ENCODE assay signal across 1 cellular context in the genomic region with DNA sequence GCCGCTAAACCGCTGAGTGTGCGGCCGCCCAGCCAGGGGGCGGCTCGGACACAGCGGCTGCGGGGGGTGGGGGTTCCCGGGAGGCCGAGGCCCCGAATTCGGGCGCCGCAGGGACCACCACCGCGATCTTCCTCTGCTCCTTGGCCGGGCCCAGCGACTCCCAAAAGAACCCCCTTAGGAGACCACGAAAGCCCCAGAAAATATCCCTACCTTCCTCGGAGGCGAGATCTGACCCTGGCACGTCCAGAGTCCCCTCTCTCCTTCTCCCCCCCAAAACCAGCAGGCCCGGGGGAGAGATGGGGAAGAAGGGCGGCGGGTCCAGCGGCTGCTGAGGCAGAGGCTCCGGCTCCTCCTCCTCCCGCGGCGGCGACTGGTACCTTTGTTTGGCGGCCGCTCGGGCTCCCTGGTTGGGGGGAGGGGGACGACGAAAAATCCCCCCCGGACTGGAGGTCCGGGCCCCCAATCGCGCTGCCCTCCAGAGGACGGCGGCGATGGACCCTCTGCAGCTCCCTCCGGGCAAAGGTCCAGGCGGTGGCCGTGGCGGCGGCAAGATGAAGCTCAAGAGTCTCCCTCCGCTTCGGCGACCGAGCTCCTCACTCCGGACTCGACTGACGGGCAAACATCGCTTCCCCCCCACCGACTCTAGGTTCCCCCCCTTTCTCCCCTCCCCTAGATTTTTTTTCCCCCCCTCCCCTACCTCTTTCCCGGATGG.
A peak's percentile ranks its signal among the peaks of the same experiment; 100 is the strongest.
TF ChIP-seq lines count a peak whose summit lies in the region.

A gene with protein sequence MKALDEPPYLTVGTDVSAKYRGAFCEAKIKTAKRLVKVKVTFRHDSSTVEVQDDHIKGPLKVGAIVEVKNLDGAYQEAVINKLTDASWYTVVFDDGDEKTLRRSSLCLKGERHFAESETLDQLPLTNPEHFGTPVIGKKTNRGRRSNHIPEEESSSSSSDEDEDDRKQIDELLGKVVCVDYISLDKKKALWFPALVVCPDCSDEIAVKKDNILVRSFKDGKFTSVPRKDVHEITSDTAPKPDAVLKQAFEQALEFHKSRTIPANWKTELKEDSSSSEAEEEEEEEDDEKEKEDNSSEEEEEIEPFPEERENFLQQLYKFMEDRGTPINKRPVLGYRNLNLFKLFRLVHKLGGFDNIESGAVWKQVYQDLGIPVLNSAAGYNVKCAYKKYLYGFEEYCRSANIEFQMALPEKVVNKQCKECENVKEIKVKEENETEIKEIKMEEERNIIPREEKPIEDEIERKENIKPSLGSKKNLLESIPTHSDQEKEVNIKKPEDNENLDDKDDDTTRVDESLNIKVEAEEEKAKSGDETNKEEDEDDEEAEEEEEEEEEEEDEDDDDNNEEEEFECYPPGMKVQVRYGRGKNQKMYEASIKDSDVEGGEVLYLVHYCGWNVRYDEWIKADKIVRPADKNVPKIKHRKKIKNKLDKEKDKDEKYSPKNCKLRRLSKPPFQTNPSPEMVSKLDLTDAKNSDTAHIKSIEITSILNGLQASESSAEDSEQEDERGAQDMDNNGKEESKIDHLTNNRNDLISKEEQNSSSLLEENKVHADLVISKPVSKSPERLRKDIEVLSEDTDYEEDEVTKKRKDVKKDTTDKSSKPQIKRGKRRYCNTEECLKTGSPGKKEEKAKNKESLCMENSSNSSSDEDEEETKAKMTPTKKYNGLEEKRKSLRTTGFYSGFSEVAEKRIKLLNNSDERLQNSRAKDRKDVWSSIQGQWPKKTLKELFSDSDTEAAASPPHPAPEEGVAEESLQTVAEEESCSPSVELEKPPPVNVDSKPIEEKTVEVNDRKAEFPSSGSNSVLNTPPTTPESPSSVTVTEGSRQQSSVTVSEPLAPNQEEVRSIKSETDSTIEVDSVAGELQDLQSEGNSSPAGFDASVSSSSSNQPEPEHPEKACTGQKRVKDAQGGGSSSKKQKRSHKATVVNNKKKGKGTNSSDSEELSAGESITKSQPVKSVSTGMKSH (N-terminal part only) (minus strand): TSS at position 621 of the 712 bp plus-strand sequence. CDS start 1,260 bp downstream, outside the sequence.

TF ChIP-seq in neural cell, 6 proteins besides CTCF, POLR2A, EP300 and RAD21 (continued from another document):
- TF ChIP-seq, protein P1, sequence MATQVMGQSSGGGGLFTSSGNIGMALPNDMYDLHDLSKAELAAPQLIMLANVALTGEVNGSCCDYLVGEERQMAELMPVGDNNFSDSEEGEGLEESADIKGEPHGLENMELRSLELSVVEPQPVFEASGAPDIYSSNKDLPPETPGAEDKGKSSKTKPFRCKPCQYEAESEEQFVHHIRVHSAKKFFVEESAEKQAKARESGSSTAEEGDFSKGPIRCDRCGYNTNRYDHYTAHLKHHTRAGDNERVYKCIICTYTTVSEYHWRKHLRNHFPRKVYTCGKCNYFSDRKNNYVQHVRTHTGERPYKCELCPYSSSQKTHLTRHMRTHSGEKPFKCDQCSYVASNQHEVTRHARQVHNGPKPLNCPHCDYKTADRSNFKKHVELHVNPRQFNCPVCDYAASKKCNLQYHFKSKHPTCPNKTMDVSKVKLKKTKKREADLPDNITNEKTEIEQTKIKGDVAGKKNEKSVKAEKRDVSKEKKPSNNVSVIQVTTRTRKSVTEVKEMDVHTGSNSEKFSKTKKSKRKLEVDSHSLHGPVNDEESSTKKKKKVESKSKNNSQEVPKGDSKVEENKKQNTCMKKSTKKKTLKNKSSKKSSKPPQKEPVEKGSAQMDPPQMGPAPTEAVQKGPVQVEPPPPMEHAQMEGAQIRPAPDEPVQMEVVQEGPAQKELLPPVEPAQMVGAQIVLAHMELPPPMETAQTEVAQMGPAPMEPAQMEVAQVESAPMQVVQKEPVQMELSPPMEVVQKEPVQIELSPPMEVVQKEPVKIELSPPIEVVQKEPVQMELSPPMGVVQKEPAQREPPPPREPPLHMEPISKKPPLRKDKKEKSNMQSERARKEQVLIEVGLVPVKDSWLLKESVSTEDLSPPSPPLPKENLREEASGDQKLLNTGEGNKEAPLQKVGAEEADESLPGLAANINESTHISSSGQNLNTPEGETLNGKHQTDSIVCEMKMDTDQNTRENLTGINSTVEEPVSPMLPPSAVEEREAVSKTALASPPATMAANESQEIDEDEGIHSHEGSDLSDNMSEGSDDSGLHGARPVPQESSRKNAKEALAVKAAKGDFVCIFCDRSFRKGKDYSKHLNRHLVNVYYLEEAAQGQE (IDR thresholded peaks at IDR 0.05; ENCODE audit: borderline replicate concordance): peak; percentile 93
- peak; percentile 70 for TF ChIP-seq TAF1 (IDR thresholded peaks at IDR 0.05; ENCODE audit: low read depth)
